ENCODE assay signal across 4 cellular contexts in the genomic region with DNA sequence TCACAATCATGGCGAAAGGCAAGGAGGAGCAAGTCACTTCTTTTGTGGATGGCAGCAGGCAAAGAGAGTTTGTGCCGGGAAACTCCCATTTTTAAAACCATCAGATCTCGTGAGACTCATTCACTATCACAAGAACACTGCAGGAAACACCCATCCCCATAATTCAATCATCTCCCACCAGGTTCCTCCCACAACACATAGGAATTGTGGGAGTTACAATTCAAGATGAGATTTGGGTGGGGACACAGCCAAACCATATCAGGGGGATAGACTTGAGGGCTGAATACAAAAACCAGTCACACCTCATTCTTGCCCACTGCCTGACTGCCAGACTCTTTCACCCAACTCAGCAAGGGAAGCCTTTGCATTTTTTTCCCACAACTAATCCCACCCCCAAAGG. TPM values are rescaled to one million over a fixed set of nuclear protein-coding genes. Genes with fewer than 3 reads are reported as not detected.
"Had no signal": no experiment of that assay in that cellular context is flagged by ENCODE, and none has a peak within 500 bp of the region (broad histone marks: within the 10 kb centered on the region; RNA-seq: fewer than 3 reads in every experiment).

No MANE protein-coding gene starts in this region.

RNA-seq across cellular contexts. Expression of a gene that starts 50.4 kb away (rescaled TPM):
- total RNA-seq: mononuclear cell had no signal
- polyA plus RNA-seq: hepatocyte, immature natural killer cell, mammary epithelial cell had no signal
